In the genomic region with DNA sequence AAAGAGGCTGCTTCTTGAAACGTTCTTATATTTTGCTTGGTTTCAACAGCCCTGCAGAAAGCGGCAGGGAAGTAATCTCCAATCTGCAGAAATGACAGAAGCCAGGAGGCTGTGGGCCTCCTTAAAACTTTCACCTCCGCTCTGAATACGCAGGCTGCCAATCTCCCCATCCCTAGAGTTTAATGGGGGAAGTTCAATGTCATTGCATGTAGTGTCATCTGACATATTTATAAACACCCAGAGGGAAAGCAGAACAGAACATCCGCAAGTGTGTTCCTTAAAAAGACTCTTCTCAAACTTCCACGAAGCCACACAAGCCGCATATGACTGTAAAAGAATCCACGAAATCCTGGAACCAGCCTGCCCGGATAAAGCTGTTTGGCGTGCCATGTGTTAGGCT, we compare ENCODE assay signal across 31 cellular contexts.
DNase-seq lines count a peak whose midpoint lies in the region; ATAC-seq, FAIRE-seq and TF ChIP-seq lines count a peak whose summit lies in the region.
"Had no signal": no experiment of that assay in that cellular context is flagged by ENCODE, and none has a peak within 500 bp of the region (broad histone marks: within the 10 kb centered on the region; RNA-seq: fewer than 3 reads in every experiment).

No MANE protein-coding gene starts in this region.

- no peaks in the 10 kb centered on the region for H3K27me3 ChIP-seq in HL-60 (ENCODE audit: insufficient read depth, poor library complexity, severe bottlenecking)
- H3K27me3 ChIP-seq in gastroesophageal sphincter: no peaks in the 10 kb centered on the region
- H3K27me3 ChIP-seq in pancreas: peaks cover 0 to 4% (median 0%) of the 10 kb centered on the region in 4 donors
- H3K27me3 ChIP-seq in stomach: no peaks in the 10 kb centered on the region
- H3K27me3 ChIP-seq: foreskin keratinocyte, tibial nerve had no signal

- no peak overlapping the region for H3K27ac Mint-ChIP-seq in activated CD4-positive, alpha-beta T cell treated with anti-CD3 and anti-CD28 coated beads, Interleukin-2, amount 10 ng/mL, durations not matched to agents 24 days and 14 days
- H3K27ac Mint-ChIP-seq: activated CD4-positive, alpha-beta memory T cell treated with anti-CD3 and anti-CD28 coated beads for 36 hours; activated naive CD4-positive, alpha-beta T cell treated with anti-CD3 and anti-CD28 coated beads for 36 hours; CD4-positive, alpha-beta T cell; T-helper 1 cell treated with Interleukin-12 subunit alpha and Interleukin-12 subunit beta and Interleukin-4 antibody, amounts not matched to agents 30 μg/mL and 1 μg/mL, for 36 hours had no signal

- H3K27ac ChIP-seq in HL-60 (replicated peaks) (no peak overlapping the region), gastroesophageal sphincter (peak overlapping the region in 3 of 4 donors; percentile 18 to 51 (median 38)), pancreas (no peak overlapping the region), stomach (peak overlapping the region in 1 of 5 donors; percentile 70)
- H3K27ac ChIP-seq: epithelial cell of prostate, foreskin keratinocyte, GM23248, tibial nerve, WERI-Rb-1 had no signal

- intact Hi-C loops in pancreas (cut with DNase I) (no loop called here), stomach (cut with DNase I; ENCODE audit: low total_unique reads) (no loop called here)
- intact Hi-C loops in activated CD4-positive, alpha-beta T cell treated with anti-CD3 and anti-CD28 coated beads, Interleukin-2, amount 10 ng/mL, durations not matched to agents 24 days and 14 days (cut with micrococcal nuclease): no loop called here

- no peaks in the 10 kb centered on the region for H3K9me3 ChIP-seq in gastroesophageal sphincter
- H3K9me3 ChIP-seq in pancreas: no peaks in the 10 kb centered on the region
- H3K9me3 ChIP-seq in stomach: no peaks in the 10 kb centered on the region
- H3K9me3 ChIP-seq: tibial nerve had no signal

- peak; percentile 34 for ATAC-seq in gastroesophageal sphincter
- peak in 2 of 4 donors; percentile 63 to 65 for ATAC-seq in pancreas
- ATAC-seq in HG02623 (IDR thresholded peaks at IDR 0.05; ENCODE audit: unreplicated experiment): no peak
- ATAC-seq: foreskin keratinocyte; GM12878; stimulated activated naive CD8-positive, alpha-beta T cell treated with anti-CD3 and anti-CD28 coated beads, Interleukin-15, Interleukin-2, amounts not matched to agents 100 U/mL and 50 U/mL, for 24 hours had no signal

- peak; percentile 26 to 58 for DNase-seq in HL-60 (ENCODE audit: low read depth in 1 of 2, low spot score in 1 of 2)
- peak; percentile 83 to 89 for DNase-seq in NOMO-1 (lab: John Stamatoyannopoulos, UW; ENCODE audit: unreplicated experiment in 2 of 2)
- DNase-seq in pancreas: no peak
- no peak for DNase-seq in NCI-H526 treated with DMSO at 0.1 percent for 48 hours (lab: John Stamatoyannopoulos, UW)
- DNase-seq in activated CD4-positive, alpha-beta T cell treated with anti-CD3 and anti-CD28 coated beads, Interleukin-2, amount 10 ng/mL, durations not matched to agents 24 days and 14 days: no peak
- DNase-seq in stomach: no peak
- DNase-seq: activated CD4-positive, alpha-beta memory T cell treated with anti-CD3 and anti-CD28 coated beads for 36 hours; activated naive CD4-positive, alpha-beta T cell treated with anti-CD3 and anti-CD28 coated beads for 36 hours; activated T-cell treated with anti-CD3 and anti-CD28 coated beads, Interleukin-2, amount 50 U/mL, for 1 hour; CD4-positive, alpha-beta T cell; foreskin keratinocyte; GM23248; hypothalamus; KG1; mammary epithelial cell; NCI-H1105; NCI-H2081; NCI-H446; stimulated activated CD4-positive, alpha-beta T cell treated with anti-CD3 and anti-CD28 coated beads, Interleukin-4, amount 100 ng/mL, for 1 hour; stimulated activated naive CD8-positive, alpha-beta T cell treated with anti-CD3 and anti-CD28 coated beads, Interleukin-15, Interleukin-2, amounts not matched to agents 100 U/mL and 50 U/mL, for 24 hours; WERI-Rb-1 had no signal

- H3K4me1 ChIP-seq in gastroesophageal sphincter: no peaks in the 10 kb centered on the region
- no peaks in the 10 kb centered on the region for H3K4me1 ChIP-seq in pancreas
- no peaks in the 10 kb centered on the region for H3K4me1 ChIP-seq in stomach
- H3K4me1 ChIP-seq: foreskin keratinocyte, tibial nerve had no signal

- no peak for TF ChIP-seq POLR2A in gastroesophageal sphincter (IDR thresholded peaks at IDR 0.05)
- no peak for TF ChIP-seq POLR2A in stomach (IDR thresholded peaks at IDR 0.05)

- H3K4me3 ChIP-seq in HL-60 (replicated peaks; ENCODE audit: insufficient read depth, low read length) (no peak overlapping the region), gastroesophageal sphincter (no peak overlapping the region), pancreas (no peak overlapping the region), stomach (no peak overlapping the region)
- H3K4me3 ChIP-seq: GM12878, GM23248, smooth muscle cell, tibial nerve had no signal

- FAIRE-seq in pancreas (lab: Jason Lieb, UNC): peak; percentile 75
- FAIRE-seq: GM12878, islet of Langerhans had no signal

- no peaks in the 10 kb centered on the region for H3K27me3 Mint-ChIP-seq in activated CD4-positive, alpha-beta T cell treated with anti-CD3 and anti-CD28 coated beads, Interleukin-2, amount 10 ng/mL, durations not matched to agents 24 days and 14 days
- H3K27me3 Mint-ChIP-seq: activated CD4-positive, alpha-beta memory T cell treated with anti-CD3 and anti-CD28 coated beads for 36 hours; CD4-positive, alpha-beta T cell; central memory CD8-positive, alpha-beta T cell; natural killer cell treated with Interleukin-12 subunit alpha and Interleukin-12 subunit beta and Interleukin-15 and Interleukin-18, amount 100 ng/mL, for 72 hours had no signal

- TF ChIP-seq CTCF in HL-60 (IDR thresholded peaks at IDR 0.05; ENCODE audit: insufficient read depth, low read length) (no peak), gastroesophageal sphincter (IDR thresholded peaks at IDR 0.05) (no peak), pancreas (IDR thresholded peaks at IDR 0.05) (no peak), stomach (IDR thresholded peaks at IDR 0.05) (no peak)

- no peaks in the 10 kb centered on the region for H3K9me3 Mint-ChIP-seq in activated CD4-positive, alpha-beta T cell treated with anti-CD3 and anti-CD28 coated beads, Interleukin-2, amount 10 ng/mL, durations not matched to agents 24 days and 14 days
- H3K9me3 Mint-ChIP-seq: activated CD4-positive, alpha-beta memory T cell treated with anti-CD3 and anti-CD28 coated beads for 36 hours; activated naive CD4-positive, alpha-beta T cell treated with anti-CD3 and anti-CD28 coated beads for 36 hours; CD4-positive, alpha-beta T cell; central memory CD8-positive, alpha-beta T cell; natural killer cell treated with Interleukin-12 subunit alpha and Interleukin-12 subunit beta and Interleukin-15 and Interleukin-18, amount 100 ng/mL, for 72 hours; T-helper 1 cell treated with Interleukin-12 subunit alpha and Interleukin-12 subunit beta and Interleukin-4 antibody, amounts not matched to agents 30 μg/mL and 1 μg/mL, for 36 hours had no signal

- H3K36me3 ChIP-seq in gastroesophageal sphincter (no peaks in the 10 kb centered on the region), pancreas (no peaks in the 10 kb centered on the region), stomach (no peaks in the 10 kb centered on the region)
- H3K36me3 ChIP-seq: tibial nerve, WERI-Rb-1 had no signal

- peaks cover 13% of the 10 kb centered on the region for H3K4me1 Mint-ChIP-seq in activated CD4-positive, alpha-beta T cell treated with anti-CD3 and anti-CD28 coated beads, Interleukin-2, amount 10 ng/mL, durations not matched to agents 24 days and 14 days

- H3K4me3 Mint-ChIP-seq in activated CD4-positive, alpha-beta T cell treated with anti-CD3 and anti-CD28 coated beads, Interleukin-2, amount 10 ng/mL, durations not matched to agents 24 days and 14 days: no peak overlapping the region
- H3K4me3 Mint-ChIP-seq: activated CD4-positive, alpha-beta memory T cell treated with anti-CD3 and anti-CD28 coated beads for 36 hours; activated naive CD4-positive, alpha-beta T cell treated with anti-CD3 and anti-CD28 coated beads for 36 hours; CD4-positive, alpha-beta T cell; central memory CD8-positive, alpha-beta T cell; natural killer cell treated with Interleukin-12 subunit alpha and Interleukin-12 subunit beta and Interleukin-15 and Interleukin-18, amount 100 ng/mL, for 72 hours; T-helper 1 cell treated with Interleukin-12 subunit alpha and Interleukin-12 subunit beta and Interleukin-4 antibody, amounts not matched to agents 30 μg/mL and 1 μg/mL, for 36 hours had no signal

- H3K36me3 Mint-ChIP-seq in activated CD4-positive, alpha-beta T cell treated with anti-CD3 and anti-CD28 coated beads, Interleukin-2, amount 10 ng/mL, durations not matched to agents 24 days and 14 days (ENCODE audit: low read depth): no peaks in the 10 kb centered on the region
- H3K36me3 Mint-ChIP-seq: activated CD4-positive, alpha-beta memory T cell treated with anti-CD3 and anti-CD28 coated beads for 36 hours; natural killer cell treated with Interleukin-12 subunit alpha and Interleukin-12 subunit beta and Interleukin-15 and Interleukin-18, amount 100 ng/mL, for 72 hours had no signal

- 53 to 68% methylated on average over 5 to 7 of the region's 10 CpGs for WGBS in gastroesophageal sphincter (ENCODE audit: low coverage in 1 of 2), 2 donors
- 86 to 87% methylated on average over 10 of the region's 10 CpGs for WGBS in pancreas, 2 donors
- WGBS in stomach, 5 donors: 61 to 84% (median 82%) methylated on average over 8 to 10 of the region's 10 CpGs

- TF ChIP-seq EP300 in gastroesophageal sphincter (IDR thresholded peaks at IDR 0.05) (no peak), stomach (IDR thresholded peaks at IDR 0.05) (no peak)

Comparison
In these comparisons a context has a peak if more than half of its experiments do, and no peak if none do; other contexts are left out.
1. DNase-seq: peak in HL-60 (2 of 2) and NOMO-1 (2 of 2); none in pancreas (0 of 6), NCI-H526 treated with DMSO at 0.1 percent for 48 hours (single experiment), activated CD4-positive, alpha-beta T cell treated with anti-CD3 and anti-CD28 coated beads, Interleukin-2, amount 10 ng/mL, durations not matched to agents 24 days and 14 days (single experiment) and stomach (single experiment).
2. H3K27ac ChIP-seq: peak in gastroesophageal sphincter (3 of 4); none in HL-60 (single experiment) and pancreas (0 of 4).